In genomic region chr22:28978158-28978557, GRCh38 we compare ENCODE assay signal across 10 cellular contexts.
DNase-seq lines count a peak whose midpoint lies in the region; ATAC-seq and TF ChIP-seq lines count a peak whose summit lies in the region.
"Had no signal": no experiment of that assay in that cellular context is flagged by ENCODE, and none has a peak within 500 bp of the region (broad histone marks: within the 10 kb centered on the region; RNA-seq: fewer than 3 reads in every experiment).

No MANE protein-coding gene starts in this region.

- peaks cover 17% of the 10 kb centered on the region for H3K4me1 Mint-ChIP-seq in activated CD4-positive, alpha-beta T cell treated with anti-CD3 and anti-CD28 coated beads for 36 hours

- H3K4me1 ChIP-seq in left lung (peaks cover 16 to 21% of the 10 kb centered on the region in 2 donors), upper lobe of right lung (peaks cover 16% of the 10 kb centered on the region)

- no peak for ATAC-seq in activated CD4-positive, alpha-beta T cell treated with anti-CD3 and anti-CD28 coated beads for 36 hours
- ATAC-seq in left lung (peak; percentile 25), upper lobe of right lung (no peak), GM19397 (IDR thresholded peaks at IDR 0.05; ENCODE audit: unreplicated experiment) (no peak)

- POLR2A ChIA-PET in activated CD4-positive, alpha-beta T cell treated with anti-CD3 and anti-CD28 coated beads for 36 hours (lab: Charles Lee), result no interaction called here

- CTCF ChIA-PET in activated CD4-positive, alpha-beta T cell treated with anti-CD3 and anti-CD28 coated beads for 36 hours (lab: Charles Lee), result interaction anchor here (0.6 to 1.1 kb wide), 2 partner anchors 35 to 39 kb away, joined by 3 read pairs; no protein-coding TSS in a partner anchor

- H3K27ac Mint-ChIP-seq in activated CD4-positive, alpha-beta T cell treated with anti-CD3 and anti-CD28 coated beads for 36 hours, result no peak overlapping the region

- peak overlapping the region; percentile 86 for H3K27ac ChIP-seq in caudate nucleus (ENCODE audit: low read depth, low read length)
- peak overlapping the region in 1 of 2 donors; percentile 60 for H3K27ac ChIP-seq in left lung
- H3K27ac ChIP-seq in upper lobe of right lung, result peak overlapping the region; percentile 25

- no peaks in the 10 kb centered on the region for H3K9me3 Mint-ChIP-seq in activated CD4-positive, alpha-beta T cell treated with anti-CD3 and anti-CD28 coated beads for 36 hours (ENCODE audit: low read depth)

- intact Hi-C loops in activated CD4-positive, alpha-beta T cell treated with anti-CD3 and anti-CD28 coated beads for 36 hours (cut with DNase I, micrococcal nuclease), result no loop called here
- intact Hi-C loops in left lung (cut with DNase I) (no loop called here), upper lobe of right lung (cut with DNase I) (no loop called here)

- H3K27me3 Mint-ChIP-seq in activated CD4-positive, alpha-beta T cell treated with anti-CD3 and anti-CD28 coated beads for 36 hours, result peaks cover 38% of the 10 kb centered on the region

- H3K4me3 Mint-ChIP-seq in activated CD4-positive, alpha-beta T cell treated with anti-CD3 and anti-CD28 coated beads for 36 hours, result no peak overlapping the region

- H3K27me3 ChIP-seq in left lung, result no peaks in the 10 kb centered on the region
- H3K27me3 ChIP-seq in upper lobe of right lung, result no peaks in the 10 kb centered on the region

- DNase-seq in activated CD4-positive, alpha-beta T cell treated with anti-CD3 and anti-CD28 coated beads for 36 hours, result peak; percentile 22
- no peak for DNase-seq in activated CD4-positive, alpha-beta T cell treated with anti-CD3 and anti-CD28 coated beads for 1 hour
- DNase-seq in caudate nucleus (lab: John Stamatoyannopoulos, UW) (peak in 17 of 61 donors; percentile 4 to 80 (median 29)), left lung (no peak), upper lobe of right lung (no peak), NCI-H2227 treated with DMSO at 0.1 percent for 48 hours (lab: John Stamatoyannopoulos, UW) (no peak), pons (ENCODE audit: low spot score) (no peak)
- DNase-seq: activated CD4-positive, alpha-beta T cell treated with anti-CD3 and anti-CD28 coated beads, Interleukin-2, amount 50 U/mL, for 4 hours; GOT3 had no signal

- H3K36me3 ChIP-seq in left lung (no peaks in the 10 kb centered on the region), upper lobe of right lung (no peaks in the 10 kb centered on the region)

- H3K9me3 ChIP-seq in left lung, result no peaks in the 10 kb centered on the region
- no peaks in the 10 kb centered on the region for H3K9me3 ChIP-seq in upper lobe of right lung

- H3K4me3 ChIP-seq in left lung, result no peak overlapping the region
- H3K4me3 ChIP-seq in upper lobe of right lung, result peak overlapping the region; percentile 14

- TF ChIP-seq CTCF in left lung (IDR thresholded peaks at IDR 0.05), result no peak
- no peak for TF ChIP-seq CTCF in upper lobe of right lung (IDR thresholded peaks at IDR 0.05)

- no peaks in the 10 kb centered on the region for H3K36me3 Mint-ChIP-seq in activated CD4-positive, alpha-beta T cell treated with anti-CD3 and anti-CD28 coated beads for 36 hours (ENCODE audit: low read depth)
